26 cellular contexts compared by ENCODE assay signal in the genomic region with DNA sequence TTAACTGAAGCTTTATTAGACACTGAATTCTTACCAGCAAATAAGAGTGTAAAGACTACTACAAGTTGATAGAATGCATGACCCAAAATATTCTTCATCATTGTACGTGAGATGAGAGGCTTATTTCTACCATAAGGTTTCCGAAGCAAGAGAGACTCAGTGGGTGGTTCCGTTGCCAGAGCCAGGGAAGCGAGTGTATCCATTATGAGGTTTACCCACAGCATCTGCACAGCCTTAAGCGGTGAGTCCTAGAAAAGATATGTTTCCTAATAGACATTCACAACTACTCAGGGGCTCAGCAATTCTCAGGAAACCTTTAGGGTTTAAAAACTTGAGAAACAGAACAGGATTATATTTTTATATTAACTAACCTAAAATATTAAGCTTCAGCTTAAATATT.
"Had no signal": no experiment of that assay in that cellular context is flagged by ENCODE, and none has a peak within 500 bp of the region (broad histone marks: within the 10 kb centered on the region; RNA-seq: fewer than 3 reads in every experiment).

No MANE protein-coding gene starts in this region.

- ATAC-seq: activated CD4-positive, alpha-beta T cell treated with anti-CD3 and anti-CD28 coated beads for 36 hours; activated CD8-positive, alpha-beta memory T cell treated with anti-CD3 and anti-CD28 coated beads, Interleukin-2, amount 10 ng/mL, durations not matched to agents 7 days and 5 days; activated CD8-positive, alpha-beta T cell treated with anti-CD3 and anti-CD28 coated beads, Interleukin-2, amount 10 ng/mL, durations not matched to agents 7 days and 5 days; activated naive CD4-positive, alpha-beta T cell treated with anti-CD3 and anti-CD28 coated beads, Interleukin-2, amount 50 U/mL, for 72 hours; gastroesophageal sphincter; heart right ventricle; T-cell had no signal

- H3K27me3 ChIP-seq: ascending aorta, colonic mucosa, esophagus squamous epithelium, gastroesophageal sphincter, heart right ventricle had no signal

- H3K4me1 ChIP-seq: ascending aorta, colonic mucosa, esophagus squamous epithelium, gastroesophageal sphincter, heart right ventricle had no signal

- DNase-seq: activated CD4-positive, alpha-beta memory T cell treated with anti-CD3 and anti-CD28 coated beads for 36 hours; activated CD4-positive, alpha-beta T cell treated with anti-CD3 and anti-CD28 coated beads for 36 hours; activated CD4-positive, alpha-beta T cell treated with anti-CD3 and anti-CD28 coated beads, Interleukin-2, amount 10 ng/mL, durations not matched to agents 24 days and 14 days; activated CD4-positive, CD25-positive, alpha-beta regulatory T cell; activated CD4-positive, CD25-positive, alpha-beta regulatory T cell treated with anti-CD3 and anti-CD28 coated beads, Interleukin-2, amount 50 U/mL, for 72 hours; activated CD8-positive, alpha-beta memory T cell treated with anti-CD3 and anti-CD28 coated beads, Interleukin-2, amount 10 ng/mL, durations not matched to agents 7 days and 5 days; activated CD8-positive, alpha-beta memory T cell treated with anti-CD3 and anti-CD28 coated beads, Interleukin-2, amount 50 U/mL, for 4 hours; activated CD8-positive, alpha-beta T cell treated with anti-CD3 and anti-CD28 coated beads, Interleukin-2, amount 10 ng/mL, durations not matched to agents 7 days and 5 days; activated effector memory CD4-positive, alpha-beta T cell treated with anti-CD3 and anti-CD28 coated beads, Interleukin-2, amount 50 U/mL, for 16 hours; activated naive CD4-positive, alpha-beta T cell treated with anti-CD3 and anti-CD28 coated beads, Interleukin-2, amount 10 ng/mL, durations not matched to agents 7 days and 5 days; activated naive CD8-positive, alpha-beta T cell treated with anti-CD3 and anti-CD28 coated beads, Interleukin-2, amount 10 ng/mL, durations not matched to agents 7 days and 5 days; activated T-cell treated with anti-CD3 and anti-CD28 coated beads, Interleukin-2, amount 50 U/mL, for 1 hour; activated T-cell treated with anti-CD3 and anti-CD28 coated beads, Interleukin-2, amount 50 U/mL, for 48 hours; cerebellar nuclear complex; colonic mucosa; effector CD8-positive, alpha-beta T cell; esophagus squamous epithelium; foreskin melanocyte; heart right ventricle; T-cell; T1000; WERI-Rb-1 had no signal

- H3K4me3 ChIP-seq: ascending aorta, colonic mucosa, esophagus squamous epithelium, gastroesophageal sphincter, heart right ventricle had no signal

- H3K27ac ChIP-seq: ascending aorta, colonic mucosa, epithelial cell of prostate, esophagus squamous epithelium, gastroesophageal sphincter, heart right ventricle, WERI-Rb-1 had no signal

- H3K36me3 ChIP-seq: colonic mucosa had no signal

- H3K9me3 ChIP-seq: ascending aorta, colonic mucosa, esophagus squamous epithelium, gastroesophageal sphincter, heart right ventricle had no signal
